8 cellular contexts compared by ENCODE assay signal in genomic region chr10:7872041-7872442, GRCh38. TPM values are rescaled to one million over a fixed set of nuclear protein-coding genes. Genes with fewer than 3 reads are reported as not detected.
A peak's percentile ranks its signal among the peaks of the same experiment; 100 is the strongest.
DNase-seq lines count a peak whose midpoint lies in the region; ATAC-seq, FAIRE-seq and TF ChIP-seq lines count a peak whose summit lies in the region.

No MANE protein-coding gene starts in this region.

- H3K4me1 ChIP-seq in CD8-positive, alpha-beta memory T cell (ENCODE audit: insufficient read depth, low read length), result peaks cover 4% of the 10 kb centered on the region
- H3K4me1 ChIP-seq in esophagus muscularis mucosa (peaks cover 0 to 2% (median 0%) of the 10 kb centered on the region in 4 donors), pancreas (peaks cover 0 to 23% (median 13%) of the 10 kb centered on the region in 3 donors)

- H2AFZ ChIP-seq in SU-DHL-6 (ENCODE audit: low read depth, low read length, severe bottlenecking), result no peak overlapping the region

- H3K9me2 ChIP-seq in SU-DHL-6 (replicated peaks; ENCODE audit: insufficient read depth, low read length), result no peaks in the 10 kb centered on the region

- no peaks in the 10 kb centered on the region for H3K9me3 ChIP-seq in CD8-positive, alpha-beta memory T cell (ENCODE audit: low read length)
- no peaks in the 10 kb centered on the region for H3K9me3 ChIP-seq in SU-DHL-6 (ENCODE audit: insufficient read depth, low read length)
- no peaks in the 10 kb centered on the region for H3K9me3 ChIP-seq in esophagus muscularis mucosa
- no peaks in the 10 kb centered on the region for H3K9me3 ChIP-seq in pancreas

- H3K4me3 Mint-ChIP-seq in CD8-positive, alpha-beta memory T cell, result peak overlapping the region in 5 of 7 donors; percentile 22 to 68 (median 58)

- no peak overlapping the region for H3K9ac ChIP-seq in SU-DHL-6 (ENCODE audit: low read length)

- DNase-seq in CD8-positive, alpha-beta memory T cell, result peak in 2 of 5 donors; percentile 9 to 29
- DNase-seq in H54 (ENCODE audit: insufficient read length, low spot score) (peak; percentile 3), esophagus muscularis mucosa (ENCODE audit: extremely low spot score) (no peak), pancreas (no peak), SHP77 treated with DMSO at 0.1 percent for 48 hours (lab: John Stamatoyannopoulos, UW) (no peak)

- no peak for TF ChIP-seq EP300 in esophagus muscularis mucosa (IDR thresholded peaks at IDR 0.05)

- H3K27ac Mint-ChIP-seq in CD8-positive, alpha-beta memory T cell, result no peak overlapping the region

- ATAC-seq in pancreas (peak; percentile 46 to 88 (median 72)), HG02623 (IDR thresholded peaks at IDR 0.05; ENCODE audit: unreplicated experiment) (no peak), HG02981 (IDR thresholded peaks at IDR 0.05; ENCODE audit: unreplicated experiment) (no peak)

- peaks cover 19 to 43% (median 33%) of the 10 kb centered on the region in 3 donors for H3K4me1 Mint-ChIP-seq in CD8-positive, alpha-beta memory T cell

- no peak overlapping the region for H3K4me3 ChIP-seq in CD8-positive, alpha-beta memory T cell (ENCODE audit: low read length)
- H3K4me3 ChIP-seq in SU-DHL-6 (ENCODE audit: insufficient read depth, low read length, poor library complexity, severe bottlenecking) (no peak overlapping the region), esophagus muscularis mucosa (peak overlapping the region; percentile 3 to 28 (median 22)), pancreas (peak overlapping the region in 2 of 4 donors; percentile 15 to 30)

- H3K27ac ChIP-seq in CD8-positive, alpha-beta memory T cell (ENCODE audit: low read depth, low read length), result no peak overlapping the region
- H3K27ac ChIP-seq in SU-DHL-6 (ENCODE audit: low read depth, low read length) (no peak overlapping the region), esophagus muscularis mucosa (replicated peaks in 1 of 4) (no peak overlapping the region), pancreas (no peak overlapping the region)

- peak overlapping the region; percentile 49 for H3K4me2 ChIP-seq in SU-DHL-6 (ENCODE audit: low read depth, low read length, poor library complexity, severe bottlenecking)

- CTCF ChIA-PET in CD8-positive, alpha-beta memory T cell (lab: Charles Lee), result interaction anchor here (1.6 to 2.1 kb wide), 2 partner anchors 9 to 1337 kb away, joined by 5 to 14 read pairs; no protein-coding TSS in a partner anchor

- peaks cover 17% of the 10 kb centered on the region for H4K20me1 ChIP-seq in SU-DHL-6 (ENCODE audit: low read depth, low read length)

- no peaks in the 10 kb centered on the region for H3K9me3 Mint-ChIP-seq in CD8-positive, alpha-beta memory T cell

- no peaks in the 10 kb centered on the region for H3K27me3 ChIP-seq in CD8-positive, alpha-beta memory T cell (ENCODE audit: insufficient read depth, low read length, poor library complexity, severe bottlenecking)
- H3K27me3 ChIP-seq in SU-DHL-6 (ENCODE audit: low read length) (no peaks in the 10 kb centered on the region), esophagus muscularis mucosa (no peaks in the 10 kb centered on the region), pancreas (no peaks in the 10 kb centered on the region)

- no peaks in the 10 kb centered on the region for H3K27me3 Mint-ChIP-seq in CD8-positive, alpha-beta memory T cell

- 26% methylated on average over 5 of the region's 5 CpGs for WGBS in esophagus muscularis mucosa
- WGBS in pancreas, 2 donors, result 8% methylated on average over 5 of the region's 5 CpGs

- H3K79me2 ChIP-seq in SU-DHL-6 (ENCODE audit: insufficient read depth, low read length), result peaks cover 3% of the 10 kb centered on the region; the same call in 1 of the 2 replicates

- POLR2A ChIA-PET in CD8-positive, alpha-beta memory T cell (lab: Charles Lee), result interaction anchor here (0.6 kb wide), 1 partner anchor 19 kb away, joined by 4 read pairs; no protein-coding TSS in a partner anchor

- FAIRE-seq in H54 (lab: Jason Lieb, UNC) (no peak), pancreas (lab: Jason Lieb, UNC) (peak; percentile 98)

- TF ChIP-seq CTCF in SU-DHL-6 (IDR thresholded peaks at IDR 0.05; ENCODE audit: insufficient read depth, low read length, poor library complexity, severe bottlenecking), result peak; percentile 68
- peak; percentile 60 to 81 (median 80) for TF ChIP-seq CTCF in esophagus muscularis mucosa (IDR thresholded peaks at IDR 0.05)
- TF ChIP-seq CTCF in pancreas (IDR thresholded peaks at IDR 0.05), result peak in 3 of 4 donors; percentile 38 to 74 (median 54)

- intact Hi-C loops in esophagus muscularis mucosa (cut with DNase I) (loop anchor here (1.0 to 10.0 kb wide), 2 partner anchors 1336 to 1433 kb away; no protein-coding TSS in a partner anchor), pancreas (cut with DNase I) (loop anchor here in 1 of 3 donors (10.0 kb wide), 1 partner anchor 1333 kb away; no protein-coding TSS in a partner anchor)

- no peaks in the 10 kb centered on the region for H3K36me3 Mint-ChIP-seq in CD8-positive, alpha-beta memory T cell

- no peak for TF ChIP-seq POLR2A in H54 (IDR thresholded peaks at IDR 0.05; ENCODE audit: low read depth, low read length)
- no peak for TF ChIP-seq POLR2A in esophagus muscularis mucosa (IDR thresholded peaks at IDR 0.05; ENCODE audit: low read depth)

- H3F3A ChIP-seq in SU-DHL-6 (ENCODE audit: insufficient read depth), result 0 out of 2 replicates have a peak, but pooled peaks cover 6% of the 10 kb centered on the region

- H3K36me3 ChIP-seq in CD8-positive, alpha-beta memory T cell (ENCODE audit: insufficient read depth, low read length), result no peaks in the 10 kb centered on the region
- no peaks in the 10 kb centered on the region for H3K36me3 ChIP-seq in SU-DHL-6 (ENCODE audit: low read length)
- no peaks in the 10 kb centered on the region for H3K36me3 ChIP-seq in esophagus muscularis mucosa
- H3K36me3 ChIP-seq in pancreas, result no peaks in the 10 kb centered on the region

RNA-seq across cellular contexts. Expression of gene TAF3, which starts 53.7 kb away (rescaled TPM):
- total RNA-seq in CD8-positive, alpha-beta memory T cell, result 10 to 100 TPM; 22.5 to 22.6 TPM
- polyA plus RNA-seq in CD8-positive, alpha-beta memory T cell, result 16.9 TPM
- total RNA-seq in esophagus muscularis mucosa (10 to 100 TPM in 3 of 4 donors, 1 to 10 TPM in 1; 8.8 to 11.2 (median 10.7) TPM), pancreas (1 to 10 TPM; 3.7 to 5.8 (median 4.2) TPM)
- 1 to 10 TPM; 2.9 to 3.9 TPM for polyA plus RNA-seq in pancreas

Comparison
In these comparisons a context has a peak if more than half of its experiments do, and no peak if none do; other contexts are left out.
1. H3K4me3 ChIP-seq: peak in esophagus muscularis mucosa (4 of 4); none in CD8-positive, alpha-beta memory T cell (single experiment) and SU-DHL-6 (single experiment).
2. ATAC-seq: peak in pancreas (4 of 4); none in HG02623 (single experiment) and HG02981 (single experiment).
3. Peak in every context shown above with its lines, with median percentiles within 50 percentile points of each other: CTCF ChIP-seq.